ENCODE assay signal across 1 cellular context in the genomic region with DNA sequence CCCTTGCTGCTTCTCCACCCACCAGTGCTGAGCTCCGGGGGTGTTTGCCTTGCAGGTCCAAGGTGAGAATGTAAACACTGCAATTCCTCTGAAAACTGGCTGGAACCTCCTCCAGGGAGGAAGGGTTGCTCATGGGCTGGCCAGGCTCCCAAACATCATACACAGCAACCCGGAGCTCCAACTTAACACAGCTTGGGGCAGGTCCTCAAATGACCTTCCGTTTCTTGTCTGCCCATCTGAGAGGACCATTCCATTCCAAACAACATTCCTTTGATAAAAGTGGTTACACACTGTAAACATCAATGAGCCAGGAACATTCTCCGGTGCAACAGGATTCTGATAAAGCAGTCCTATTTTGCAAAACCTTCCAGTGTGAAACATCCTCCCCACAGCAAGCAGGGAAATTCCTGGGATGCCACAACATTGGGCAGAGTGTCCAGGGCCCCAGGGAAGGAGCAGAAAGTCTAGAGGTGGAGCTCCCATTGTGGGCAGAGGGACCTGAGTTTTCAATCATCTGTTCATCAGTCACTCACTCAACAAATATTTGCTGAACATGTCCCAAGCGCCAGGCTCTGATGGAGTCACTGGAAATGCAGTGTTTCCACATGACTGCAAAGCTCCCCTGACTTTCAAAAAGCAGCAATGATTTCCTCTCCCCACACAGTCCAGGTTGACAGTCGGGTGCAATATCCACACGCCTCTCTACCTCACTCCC.
TF ChIP-seq lines count a peak whose summit lies in the region.

No MANE protein-coding gene starts in this region.

TF ChIP-seq in HepG2, 621 proteins besides CTCF, POLR2A, EP300 and RAD21 (continued from another document and continues in another):
- TF ChIP-seq PLRG1 (conservative IDR thresholded peaks at IDR 0.05) (no peak), ZBTB7B (CRISPR knock-in tag; IDR thresholded peaks at IDR 0.05) (peak; percentile 65; the same call in 1 of the 2 replicates), TCF7 (IDR thresholded peaks at IDR 0.05; ENCODE audit: low read depth) (peak; percentile 78), ZNF496 (CRISPR knock-in tag; IDR thresholded peaks at IDR 0.05; ENCODE audit: insufficient replicate concordance) (no peak), KDM6A (CRISPR knock-in tag; IDR thresholded peaks at IDR 0.05; ENCODE audit: low read depth) (peak; percentile 85), TOPORS (CRISPR knock-in tag; IDR thresholded peaks at IDR 0.05) (no peak), ZNF879 (CRISPR knock-in tag; IDR thresholded peaks at IDR 0.05) (no peak), ZNF761 (CRISPR knock-in tag; conservative IDR thresholded peaks at IDR 0.05) (peak; percentile 85; the same call in 1 of the 2 replicates), ATF7-NPFF (CRISPR knock-in tag; IDR thresholded peaks at IDR 0.05; ENCODE audit: low read depth) (no peak), XBP1 (CRISPR knock-in tag; IDR thresholded peaks at IDR 0.05) (no peak), RELA (CRISPR knock-in tag; IDR thresholded peaks at IDR 0.05) (no peak), WIZ (CRISPR knock-in tag; IDR thresholded peaks at IDR 0.05) (0 out of 2 replicates have a peak, but pooled peaks have one; percentile 31), PPARG (CRISPR knock-in tag; conservative IDR thresholded peaks at IDR 0.05) (peak; percentile 76; the same call in 1 of the 2 replicates), ZNF839 (CRISPR knock-in tag; IDR thresholded peaks at IDR 0.05; ENCODE audit: borderline replicate concordance) (no peak), ZBTB8A (CRISPR knock-in tag; IDR thresholded peaks at IDR 0.05; ENCODE audit: borderline replicate concordance, low read depth) (no peak), REL (CRISPR knock-in tag; conservative IDR thresholded peaks at IDR 0.05) (no peak), GPBP1L1 (CRISPR knock-in tag; IDR thresholded peaks at IDR 0.05) (no peak), SNAPC4 (CRISPR knock-in tag; IDR thresholded peaks at IDR 0.05) (no peak), SRSF1 (optimal IDR thresholded peaks at IDR 0.05; ENCODE audit: low read depth, low read length) (no peak), SOX13 (IDR thresholded peaks at IDR 0.05) (no peak; the same call in 1 of the 2 replicates), SOX13 (CRISPR knock-in tag; conservative IDR thresholded peaks at IDR 0.05 in 1 of 2, IDR thresholded peaks at IDR 0.05 in 1 of 2) (peak in 1 of 2 experiments; percentile 81; a peak in 2 of 4 replicates), MBNL3 (CRISPR knock-in tag; conservative IDR thresholded peaks at IDR 0.05) (no peak), ZNF597 (CRISPR knock-in tag; IDR thresholded peaks at IDR 0.05) (no peak), ZNF503 (CRISPR knock-in tag; IDR thresholded peaks at IDR 0.05) (peak; percentile 56; the same call in 1 of the 2 replicates), ZNF615 (CRISPR knock-in tag; IDR thresholded peaks at IDR 0.05; ENCODE audit: borderline replicate concordance) (no peak), ZNF749 (CRISPR knock-in tag; IDR thresholded peaks at IDR 0.05; ENCODE audit: borderline replicate concordance) (no peak), MXD4 (CRISPR knock-in tag; IDR thresholded peaks at IDR 0.05) (peak; percentile 54), ZNF607 (CRISPR knock-in tag; IDR thresholded peaks at IDR 0.05; ENCODE audit: borderline replicate concordance) (no peak), ZBTB49 (CRISPR knock-in tag; IDR thresholded peaks at IDR 0.05; ENCODE audit: borderline replicate concordance) (no peak), KLF12 (CRISPR knock-in tag; IDR thresholded peaks at IDR 0.05; ENCODE audit: borderline replicate concordance) (no peak), ZNF609 (CRISPR knock-in tag; IDR thresholded peaks at IDR 0.05; ENCODE audit: borderline replicate concordance) (peak; percentile 93)
- TF ChIP-seq, protein P1, sequence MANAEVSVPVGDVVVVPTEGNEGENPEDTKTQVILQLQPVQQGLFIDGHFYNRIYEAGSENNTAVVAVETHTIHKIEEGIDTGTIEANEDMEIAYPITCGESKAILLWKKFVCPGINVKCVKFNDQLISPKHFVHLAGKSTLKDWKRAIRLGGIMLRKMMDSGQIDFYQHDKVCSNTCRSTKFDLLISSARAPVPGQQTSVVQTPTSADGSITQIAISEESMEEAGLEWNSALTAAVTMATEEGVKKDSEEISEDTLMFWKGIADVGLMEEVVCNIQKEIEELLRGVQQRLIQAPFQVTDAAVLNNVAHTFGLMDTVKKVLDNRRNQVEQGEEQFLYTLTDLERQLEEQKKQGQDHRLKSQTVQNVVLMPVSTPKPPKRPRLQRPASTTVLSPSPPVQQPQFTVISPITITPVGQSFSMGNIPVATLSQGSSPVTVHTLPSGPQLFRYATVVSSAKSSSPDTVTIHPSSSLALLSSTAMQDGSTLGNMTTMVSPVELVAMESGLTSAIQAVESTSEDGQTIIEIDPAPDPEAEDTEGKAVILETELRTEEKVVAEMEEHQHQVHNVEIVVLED (CRISPR knock-in tag; IDR thresholded peaks at IDR 0.05; ENCODE audit: borderline replicate concordance): peak; percentile 44; the same call in 1 of the 2 replicates
- TF ChIP-seq, protein P2, sequence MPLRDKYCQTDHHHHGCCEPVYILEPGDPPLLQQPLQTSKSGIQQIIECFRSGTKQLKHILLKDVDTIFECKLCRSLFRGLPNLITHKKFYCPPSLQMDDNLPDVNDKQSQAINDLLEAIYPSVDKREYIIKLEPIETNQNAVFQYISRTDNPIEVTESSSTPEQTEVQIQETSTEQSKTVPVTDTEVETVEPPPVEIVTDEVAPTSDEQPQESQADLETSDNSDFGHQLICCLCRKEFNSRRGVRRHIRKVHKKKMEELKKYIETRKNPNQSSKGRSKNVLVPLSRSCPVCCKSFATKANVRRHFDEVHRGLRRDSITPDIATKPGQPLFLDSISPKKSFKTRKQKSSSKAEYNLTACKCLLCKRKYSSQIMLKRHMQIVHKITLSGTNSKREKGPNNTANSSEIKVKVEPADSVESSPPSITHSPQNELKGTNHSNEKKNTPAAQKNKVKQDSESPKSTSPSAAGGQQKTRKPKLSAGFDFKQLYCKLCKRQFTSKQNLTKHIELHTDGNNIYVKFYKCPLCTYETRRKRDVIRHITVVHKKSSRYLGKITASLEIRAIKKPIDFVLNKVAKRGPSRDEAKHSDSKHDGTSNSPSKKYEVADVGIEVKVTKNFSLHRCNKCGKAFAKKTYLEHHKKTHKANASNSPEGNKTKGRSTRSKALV (CRISPR knock-in tag; IDR thresholded peaks at IDR 0.05): peak; percentile 12; the same call in 1 of the 2 replicates
